Comparison of ENCODE assay signal across 26 cellular contexts in the genomic region with DNA sequence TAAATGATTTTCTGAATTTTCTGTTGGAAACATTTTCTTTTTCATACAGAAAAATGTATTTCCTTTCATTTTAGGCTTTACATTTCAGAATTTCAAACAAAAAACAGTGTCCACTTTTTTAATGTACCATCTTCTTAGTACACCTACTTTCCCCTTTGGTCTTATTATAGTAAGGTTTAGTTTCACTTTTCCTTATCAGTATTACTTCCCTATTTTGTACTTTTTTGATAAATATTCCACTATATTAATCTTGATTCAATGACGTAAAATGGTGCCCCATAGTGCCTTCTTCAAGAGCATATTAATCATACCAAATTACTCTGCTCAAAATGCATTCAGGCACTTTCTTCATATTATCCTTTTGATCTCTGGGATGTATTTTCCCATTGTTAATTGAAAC.
"Had no signal": no experiment of that assay in that cellular context is flagged by ENCODE, and none has a peak within 500 bp of the region (broad histone marks: within the 10 kb centered on the region; RNA-seq: fewer than 3 reads in every experiment).

No MANE protein-coding gene starts in this region.

- H3K4me1 Mint-ChIP-seq: endodermal cell, immature natural killer cell, natural killer cell, T-helper 17 cell had no signal

- H3K27ac ChIP-seq: colonic mucosa, dorsolateral prefrontal cortex, epithelial cell of prostate, left lung, sigmoid colon, upper lobe of left lung, WERI-Rb-1 had no signal

- DNase-seq: activated CD4-positive, alpha-beta T cell treated with anti-CD3 and anti-CD28 coated beads for 1 hour; activated CD4-positive, alpha-beta T cell treated with anti-CD3 and anti-CD28 coated beads, Interleukin-2, amount 50 U/mL, for 1 hour; activated CD8-positive, alpha-beta memory T cell treated with anti-CD3 and anti-CD28 coated beads for 24 hours; activated CD8-positive, alpha-beta memory T cell treated with anti-CD3 and anti-CD28 coated beads, Interleukin-2, amount 50 U/mL, for 4 hours; activated naive CD4-positive, alpha-beta T cell; activated T-cell treated with anti-CD3 and anti-CD28 coated beads, Interleukin-2, amount 50 U/mL, for 24 hours; amniotic stem cell; colonic mucosa; dorsolateral prefrontal cortex; endodermal cell; immature natural killer cell; left lung; natural killer cell; sigmoid colon; stimulated activated CD4-positive, alpha-beta T cell treated with anti-CD3 and anti-CD28 coated beads, Interleukin-4, amount 100 ng/mL, for 1 hour; stimulated activated naive CD8-positive, alpha-beta T cell treated with anti-CD3 and anti-CD28 coated beads, Interleukin-15, Interleukin-2, amounts not matched to agents 100 U/mL and 50 U/mL, for 24 hours; SW 1271; T-helper 17 cell; upper lobe of left lung; WERI-Rb-1 had no signal

- H3K27me3 ChIP-seq: colonic mucosa, dorsolateral prefrontal cortex, left lung, sigmoid colon, upper lobe of left lung had no signal

- H3K4me2 ChIP-seq: smooth muscle cell had no signal

- H3K36me3 ChIP-seq: colonic mucosa, left lung, sigmoid colon, upper lobe of left lung, WERI-Rb-1 had no signal

- H3K27ac Mint-ChIP-seq: activated naive CD8-positive, alpha-beta T cell; activated T-cell treated with anti-CD3 and anti-CD28 coated beads, Interleukin-2, amount 50 U/mL, for 24 hours; activated T-helper 2 cell treated with anti-CD3 and anti-CD28 coated beads, Interferon-gamma antibody, Interleukin-2, Interleukin-4, amounts not matched to agents 10 μg/mL and 5 μg/mL and 100 μg/mL, durations not matched to agents 14 hours and 24 hours and 36 hours; endodermal cell; immature natural killer cell; mesothelial cell of epicardium; natural killer cell; T-helper 17 cell had no signal

- H3K36me3 Mint-ChIP-seq: activated naive CD8-positive, alpha-beta T cell; immature natural killer cell; mesothelial cell of epicardium; natural killer cell had no signal

- H3K27me3 Mint-ChIP-seq: activated T-cell treated with anti-CD3 and anti-CD28 coated beads, Interleukin-2, amount 50 U/mL, for 24 hours; T-helper 17 cell had no signal

- ATAC-seq: left lung; natural killer cell; stimulated activated naive CD8-positive, alpha-beta T cell treated with anti-CD3 and anti-CD28 coated beads, Interleukin-15, Interleukin-2, amounts not matched to agents 100 U/mL and 50 U/mL, for 24 hours; T-helper 17 cell had no signal

- H3K9me3 ChIP-seq: colonic mucosa, left lung, sigmoid colon, upper lobe of left lung had no signal

- H3K9me3 Mint-ChIP-seq: activated T-cell treated with anti-CD3 and anti-CD28 coated beads, Interleukin-2, amount 50 U/mL, for 24 hours; activated T-helper 2 cell treated with anti-CD3 and anti-CD28 coated beads, Interferon-gamma antibody, Interleukin-2, Interleukin-4, amounts not matched to agents 10 μg/mL and 5 μg/mL and 100 μg/mL, durations not matched to agents 14 hours and 24 hours and 36 hours; natural killer cell had no signal

- H3K4me1 ChIP-seq: colonic mucosa, left lung, sigmoid colon, upper lobe of left lung had no signal

- H3K4me3 Mint-ChIP-seq: activated naive CD8-positive, alpha-beta T cell; activated T-cell treated with anti-CD3 and anti-CD28 coated beads, Interleukin-2, amount 50 U/mL, for 24 hours; endodermal cell; immature natural killer cell; mesothelial cell of epicardium; natural killer cell; T-helper 17 cell had no signal

- H3K4me3 ChIP-seq: colonic mucosa, dorsolateral prefrontal cortex, left lung, lung, sigmoid colon, smooth muscle cell, upper lobe of left lung had no signal
